ENCODE assay signal across 8 cellular contexts in genomic region chr14:89040080-89040437, GRCh38.
DNase-seq lines count a peak whose midpoint lies in the region; ATAC-seq, FAIRE-seq and TF ChIP-seq lines count a peak whose summit lies in the region.

No MANE protein-coding gene starts in this region.

- H3K36me3 ChIP-seq in breast epithelium (no peaks in the 10 kb centered on the region), psoas muscle (ENCODE audit: insufficient read depth in 1 of 2, low read depth in 1 of 2) (no peaks in the 10 kb centered on the region)

- no peak for FAIRE-seq in GM12892 (lab: Jason Lieb, UNC)

- TF ChIP-seq POLR2A in breast epithelium (IDR thresholded peaks at IDR 0.05), result no peak
- TF ChIP-seq POLR2A in GM12892 (IDR thresholded peaks at IDR 0.05; ENCODE audit: low read depth, low read length), result no peak

- intact Hi-C loops in breast epithelium (cut with DNase I; ENCODE audit: low total_unique reads) (no loop called here), psoas muscle (cut with DNase I) (loop anchor here (1.0 to 10.0 kb wide), 5 partner anchors 125 to 877 kb away; partner anchors contain the start of gene FOXN3 (in 2 of the 2))

- WGBS in psoas muscle, 3 donors, result 36 to 54% (median 44%) methylated on average over 5 of the region's 5 CpGs

- no peak for TF ChIP-seq CTCF in breast epithelium (IDR thresholded peaks at IDR 0.05)
- no peak for TF ChIP-seq CTCF in psoas muscle (IDR thresholded peaks at IDR 0.05)

- H3K4me3 ChIP-seq in breast epithelium (peak overlapping the region in 2 of 3 donors; percentile 42 to 55), psoas muscle (peak overlapping the region; percentile 62)

- H3K4me1 ChIP-seq in breast epithelium (no peaks in the 10 kb centered on the region), psoas muscle (peaks cover 10% of the 10 kb centered on the region)

- DNase-seq in breast epithelium (ENCODE audit: low spot score in 2 of 2), result no peak
- no peak for DNase-seq in psoas muscle
- no peak for DNase-seq in NCI-H2227 treated with DMSO at 0.1 percent for 48 hours (lab: John Stamatoyannopoulos, UW)
- no peak for DNase-seq in NCI-H187 (lab: John Stamatoyannopoulos, UW)
- no peak for DNase-seq in activated effector memory CD4-positive, alpha-beta T cell treated with Interleukin-2 at 50 U/mL for 16 hours
- no peak for DNase-seq in GM12892 (ENCODE audit: insufficient read length)

- H3K9me3 ChIP-seq in breast epithelium (no peaks in the 10 kb centered on the region), psoas muscle (no peaks in the 10 kb centered on the region)

- ATAC-seq in GM18511 (IDR thresholded peaks at IDR 0.05; ENCODE audit: unreplicated experiment) (peak; percentile 32), HG02870 (IDR thresholded peaks at IDR 0.05; ENCODE audit: unreplicated experiment) (peak; percentile 28), psoas muscle (no peak)

- H3K27ac ChIP-seq in breast epithelium (peak overlapping the region; percentile 87 to 90), psoas muscle (peak overlapping the region; percentile 87)

- H3K27me3 ChIP-seq in breast epithelium (no peaks in the 10 kb centered on the region), psoas muscle (ENCODE audit: insufficient read depth in 3 of 3, low read length in 2 of 3) (no peaks in the 10 kb centered on the region)

Comparison
In these comparisons a context has a peak if more than half of its experiments do, and no peak if none do; other contexts are left out.
1. ATAC-seq: peak in GM18511 (single experiment) and HG02870 (single experiment); none in psoas muscle (0 of 4).